In the genomic region with DNA sequence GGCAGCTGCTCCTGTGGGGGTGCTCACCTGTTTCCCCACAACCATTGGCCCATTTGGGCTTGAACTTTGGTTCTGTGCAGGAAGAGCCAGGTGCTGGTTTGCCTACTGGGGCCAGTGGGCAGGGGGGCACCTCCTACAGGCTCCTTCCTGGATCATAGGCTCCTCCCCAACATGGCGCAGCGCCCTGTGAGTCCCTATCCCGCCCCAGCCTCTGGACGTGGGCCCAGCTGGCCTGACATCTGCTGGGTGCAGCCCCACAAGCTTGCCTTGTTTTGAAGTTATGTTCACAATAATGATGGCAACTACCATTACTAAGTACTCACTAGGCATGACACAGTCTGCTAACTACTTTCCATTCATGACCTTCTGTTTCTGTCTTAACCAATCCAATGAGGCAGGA, we compare ENCODE assay signal across 15 cellular contexts.
"Had no signal": no experiment of that assay in that cellular context is flagged by ENCODE, and none has a peak within 500 bp of the region (broad histone marks: within the 10 kb centered on the region; RNA-seq: fewer than 3 reads in every experiment).

No MANE protein-coding gene starts in this region.

- H3K27me3 ChIP-seq: body of pancreas, esophagus muscularis mucosa, tibial nerve had no signal

- DNase-seq: activated CD4-positive, alpha-beta T cell treated with anti-CD3 and anti-CD28 coated beads, Interleukin-2, amount 50 U/mL, for 1 hour; activated CD8-positive, alpha-beta memory T cell treated with anti-CD3 and anti-CD28 coated beads for 24 hours; activated gamma-delta T cell treated with Interleukin-2 at 50 U/mL for 16 hours; activated naive CD8-positive, alpha-beta T cell treated with anti-CD3 and anti-CD28 coated beads for 36 hours; body of pancreas; central memory CD4-positive, alpha-beta T cell; cortex of kidney; effector CD4-positive, alpha-beta T cell; left cardiac atrium; stimulated activated CD4-positive, alpha-beta T cell treated with anti-CD3 and anti-CD28 coated beads, Interleukin-12 subunit alpha, Interleukin-12 subunit beta, amount 100 ng/mL, for 4 hours; stimulated activated CD4-positive, alpha-beta T cell treated with anti-CD3 and anti-CD28 coated beads, Interleukin-2, amount 100 ng/mL, for 24 hours had no signal

- H3K4me1 Mint-ChIP-seq: activated naive CD8-positive, alpha-beta T cell treated with anti-CD3 and anti-CD28 coated beads for 36 hours had no signal

- H3K27ac Mint-ChIP-seq: activated naive CD8-positive, alpha-beta T cell treated with anti-CD3 and anti-CD28 coated beads for 36 hours had no signal

- H3K4me1 ChIP-seq: body of pancreas, esophagus muscularis mucosa, tibial nerve had no signal

- H3K4me3 Mint-ChIP-seq: activated naive CD8-positive, alpha-beta T cell treated with anti-CD3 and anti-CD28 coated beads for 36 hours; neural crest cell had no signal

- ATAC-seq: body of pancreas, left cardiac atrium had no signal

- H3K27me3 Mint-ChIP-seq: activated naive CD8-positive, alpha-beta T cell treated with anti-CD3 and anti-CD28 coated beads for 36 hours had no signal

- H3K9me3 ChIP-seq: body of pancreas, esophagus muscularis mucosa, tibial nerve had no signal

- H3K27ac ChIP-seq: body of pancreas, esophagus muscularis mucosa, tibial nerve had no signal

- H3K4me3 ChIP-seq: body of pancreas, esophagus muscularis mucosa, lung, tibial nerve had no signal

- H3K9me3 Mint-ChIP-seq: activated naive CD8-positive, alpha-beta T cell treated with anti-CD3 and anti-CD28 coated beads for 36 hours; neural crest cell had no signal
